Comparison of ENCODE assay signal across 1 cellular context in the genomic region with DNA sequence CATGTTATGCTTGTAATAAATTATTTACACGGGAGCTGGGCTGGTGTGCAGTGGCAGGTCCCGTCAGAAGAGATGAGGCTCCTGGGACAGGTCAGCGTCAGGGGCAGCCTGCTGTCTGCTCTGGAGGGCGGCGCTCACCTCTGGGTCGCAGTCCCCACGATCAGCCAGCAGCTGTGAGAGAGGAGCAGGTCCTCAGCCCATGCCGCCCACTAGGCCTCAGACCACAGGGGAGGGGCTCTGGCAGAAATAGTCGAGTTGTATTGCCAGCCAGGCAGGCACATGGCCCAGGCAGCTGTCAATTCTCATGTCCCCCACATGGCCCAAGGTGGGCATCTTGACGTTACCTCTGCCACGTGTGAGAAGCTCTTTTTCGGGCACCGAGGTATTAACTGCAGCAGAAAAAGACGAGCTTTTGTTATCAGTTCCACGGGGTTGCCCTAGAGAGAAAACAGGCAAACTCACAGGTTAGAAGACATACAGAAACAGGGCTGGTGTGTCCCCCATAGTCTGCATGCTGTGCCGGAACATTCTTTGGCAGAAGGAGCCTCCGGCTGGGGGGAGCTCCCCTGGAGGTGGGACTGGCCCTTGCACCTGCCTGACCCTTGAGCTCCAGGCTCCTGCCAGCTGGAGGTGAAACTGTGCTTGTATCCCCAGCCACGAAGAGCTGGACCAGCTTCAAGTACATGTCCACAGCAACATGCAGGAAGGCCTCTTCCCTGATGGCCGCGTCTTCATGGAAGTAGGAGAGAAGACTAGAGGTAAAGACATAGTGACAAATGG.
TF ChIP-seq lines count a peak whose summit lies in the region.

No MANE protein-coding gene starts in this region.

TF ChIP-seq in HepG2, 621 proteins besides CTCF, POLR2A, EP300 and RAD21 (continues in another document):
- no peak for TF ChIP-seq SOX5 (CRISPR knock-in tag; IDR thresholded peaks at IDR 0.05; ENCODE audit: borderline replicate concordance)
- no peak for TF ChIP-seq ZNF331 (CRISPR knock-in tag; IDR thresholded peaks at IDR 0.05)
- no peak for TF ChIP-seq GLI4 (CRISPR knock-in tag; IDR thresholded peaks at IDR 0.05; ENCODE audit: borderline replicate concordance)
- TF ChIP-seq, protein P1, sequence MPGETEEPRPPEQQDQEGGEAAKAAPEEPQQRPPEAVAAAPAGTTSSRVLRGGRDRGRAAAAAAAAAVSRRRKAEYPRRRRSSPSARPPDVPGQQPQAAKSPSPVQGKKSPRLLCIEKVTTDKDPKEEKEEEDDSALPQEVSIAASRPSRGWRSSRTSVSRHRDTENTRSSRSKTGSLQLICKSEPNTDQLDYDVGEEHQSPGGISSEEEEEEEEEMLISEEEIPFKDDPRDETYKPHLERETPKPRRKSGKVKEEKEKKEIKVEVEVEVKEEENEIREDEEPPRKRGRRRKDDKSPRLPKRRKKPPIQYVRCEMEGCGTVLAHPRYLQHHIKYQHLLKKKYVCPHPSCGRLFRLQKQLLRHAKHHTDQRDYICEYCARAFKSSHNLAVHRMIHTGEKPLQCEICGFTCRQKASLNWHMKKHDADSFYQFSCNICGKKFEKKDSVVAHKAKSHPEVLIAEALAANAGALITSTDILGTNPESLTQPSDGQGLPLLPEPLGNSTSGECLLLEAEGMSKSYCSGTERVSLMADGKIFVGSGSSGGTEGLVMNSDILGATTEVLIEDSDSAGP (CRISPR knock-in tag; IDR thresholded peaks at IDR 0.05; ENCODE audit: borderline replicate concordance): 0 out of 2 replicates have a peak, but pooled peaks have one; percentile 19
- no peak for TF ChIP-seq NCOR1 (IDR thresholded peaks at IDR 0.05; ENCODE audit: borderline replicate concordance, low read length)
- TF ChIP-seq, protein P2, sequence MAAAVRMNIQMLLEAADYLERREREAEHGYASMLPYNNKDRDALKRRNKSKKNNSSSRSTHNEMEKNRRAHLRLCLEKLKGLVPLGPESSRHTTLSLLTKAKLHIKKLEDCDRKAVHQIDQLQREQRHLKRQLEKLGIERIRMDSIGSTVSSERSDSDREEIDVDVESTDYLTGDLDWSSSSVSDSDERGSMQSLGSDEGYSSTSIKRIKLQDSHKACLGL (CRISPR knock-in tag; IDR thresholded peaks at IDR 0.05): 0 out of 2 replicates have a peak, but pooled peaks have one; percentile 34
- 0 out of 2 replicates have a peak, but pooled peaks have one; percentile 17 for TF ChIP-seq POLR2AphosphoS5 (IDR thresholded peaks at IDR 0.05; ENCODE audit: low read depth, low read length)
- TF ChIP-seq ZNF619 (CRISPR knock-in tag; IDR thresholded peaks at IDR 0.05): no peak
- no peak for TF ChIP-seq CBX5 (CRISPR knock-in tag; IDR thresholded peaks at IDR 0.05; ENCODE audit: borderline replicate concordance)
- no peak for TF ChIP-seq ZNF720 (CRISPR knock-in tag; IDR thresholded peaks at IDR 0.05)
- no peak for TF ChIP-seq ZNF17 (CRISPR knock-in tag; IDR thresholded peaks at IDR 0.05)
- TF ChIP-seq MEIS1 (CRISPR knock-in tag; IDR thresholded peaks at IDR 0.05; ENCODE audit: borderline replicate concordance): no peak
- peak; percentile 78 for TF ChIP-seq AGO2 (optimal IDR thresholded peaks at IDR 0.05; ENCODE audit: low read depth, low read length)
- TF ChIP-seq ZNF883 (CRISPR knock-in tag; IDR thresholded peaks at IDR 0.05; ENCODE audit: not compliant biosample characterization): peak; percentile 67
- no peak for TF ChIP-seq ZNF350 (CRISPR knock-in tag; IDR thresholded peaks at IDR 0.05; ENCODE audit: borderline replicate concordance, low read depth)
- 0 out of 2 replicates have a peak, but pooled peaks have one; percentile 33 for TF ChIP-seq KDM5B (CRISPR knock-in tag; IDR thresholded peaks at IDR 0.05; ENCODE audit: borderline replicate concordance)
- TF ChIP-seq HIVEP1 (CRISPR knock-in tag; IDR thresholded peaks at IDR 0.05): 0 out of 2 replicates have a peak, but pooled peaks have one; percentile 45
- TF ChIP-seq ISX (CRISPR knock-in tag; conservative IDR thresholded peaks at IDR 0.05): no peak
- no peak for TF ChIP-seq RXRA (CRISPR knock-in tag; IDR thresholded peaks at IDR 0.05)
- TF ChIP-seq IRF2 (CRISPR knock-in tag; IDR thresholded peaks at IDR 0.05): no peak
- TF ChIP-seq SSRP1 (CRISPR knock-in tag; IDR thresholded peaks at IDR 0.05): 0 out of 2 replicates have a peak, but pooled peaks have one; percentile 15
- peak; percentile 42; the same call in 1 of the 2 replicates for TF ChIP-seq ZSCAN22 (CRISPR knock-in tag; IDR thresholded peaks at IDR 0.05)
- no peak for TF ChIP-seq ZNF839 (CRISPR knock-in tag; IDR thresholded peaks at IDR 0.05; ENCODE audit: borderline replicate concordance)
- TF ChIP-seq SIX4 (CRISPR knock-in tag; IDR thresholded peaks at IDR 0.05): no peak
- TF ChIP-seq, protein P3, sequence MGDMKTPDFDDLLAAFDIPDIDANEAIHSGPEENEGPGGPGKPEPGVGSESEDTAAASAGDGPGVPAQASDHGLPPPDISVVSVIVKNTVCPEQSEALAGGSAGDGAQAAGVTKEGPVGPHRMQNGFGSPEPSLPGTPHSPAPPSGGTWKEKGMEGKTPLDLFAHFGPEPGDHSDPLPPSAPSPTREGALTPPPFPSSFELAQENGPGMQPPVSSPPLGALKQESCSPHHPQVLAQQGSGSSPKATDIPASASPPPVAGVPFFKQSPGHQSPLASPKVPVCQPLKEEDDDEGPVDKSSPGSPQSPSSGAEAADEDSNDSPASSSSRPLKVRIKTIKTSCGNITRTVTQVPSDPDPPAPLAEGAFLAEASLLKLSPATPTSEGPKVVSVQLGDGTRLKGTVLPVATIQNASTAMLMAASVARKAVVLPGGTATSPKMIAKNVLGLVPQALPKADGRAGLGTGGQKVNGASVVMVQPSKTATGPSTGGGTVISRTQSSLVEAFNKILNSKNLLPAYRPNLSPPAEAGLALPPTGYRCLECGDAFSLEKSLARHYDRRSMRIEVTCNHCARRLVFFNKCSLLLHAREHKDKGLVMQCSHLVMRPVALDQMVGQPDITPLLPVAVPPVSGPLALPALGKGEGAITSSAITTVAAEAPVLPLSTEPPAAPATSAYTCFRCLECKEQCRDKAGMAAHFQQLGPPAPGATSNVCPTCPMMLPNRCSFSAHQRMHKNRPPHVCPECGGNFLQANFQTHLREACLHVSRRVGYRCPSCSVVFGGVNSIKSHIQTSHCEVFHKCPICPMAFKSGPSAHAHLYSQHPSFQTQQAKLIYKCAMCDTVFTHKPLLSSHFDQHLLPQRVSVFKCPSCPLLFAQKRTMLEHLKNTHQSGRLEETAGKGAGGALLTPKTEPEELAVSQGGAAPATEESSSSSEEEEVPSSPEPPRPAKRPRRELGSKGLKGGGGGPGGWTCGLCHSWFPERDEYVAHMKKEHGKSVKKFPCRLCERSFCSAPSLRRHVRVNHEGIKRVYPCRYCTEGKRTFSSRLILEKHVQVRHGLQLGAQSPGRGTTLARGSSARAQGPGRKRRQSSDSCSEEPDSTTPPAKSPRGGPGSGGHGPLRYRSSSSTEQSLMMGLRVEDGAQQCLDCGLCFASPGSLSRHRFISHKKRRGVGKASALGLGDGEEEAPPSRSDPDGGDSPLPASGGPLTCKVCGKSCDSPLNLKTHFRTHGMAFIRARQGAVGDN (CRISPR knock-in tag; IDR thresholded peaks at IDR 0.05): peak; percentile 32; the same call in 1 of the 2 replicates
- TF ChIP-seq, protein P4, sequence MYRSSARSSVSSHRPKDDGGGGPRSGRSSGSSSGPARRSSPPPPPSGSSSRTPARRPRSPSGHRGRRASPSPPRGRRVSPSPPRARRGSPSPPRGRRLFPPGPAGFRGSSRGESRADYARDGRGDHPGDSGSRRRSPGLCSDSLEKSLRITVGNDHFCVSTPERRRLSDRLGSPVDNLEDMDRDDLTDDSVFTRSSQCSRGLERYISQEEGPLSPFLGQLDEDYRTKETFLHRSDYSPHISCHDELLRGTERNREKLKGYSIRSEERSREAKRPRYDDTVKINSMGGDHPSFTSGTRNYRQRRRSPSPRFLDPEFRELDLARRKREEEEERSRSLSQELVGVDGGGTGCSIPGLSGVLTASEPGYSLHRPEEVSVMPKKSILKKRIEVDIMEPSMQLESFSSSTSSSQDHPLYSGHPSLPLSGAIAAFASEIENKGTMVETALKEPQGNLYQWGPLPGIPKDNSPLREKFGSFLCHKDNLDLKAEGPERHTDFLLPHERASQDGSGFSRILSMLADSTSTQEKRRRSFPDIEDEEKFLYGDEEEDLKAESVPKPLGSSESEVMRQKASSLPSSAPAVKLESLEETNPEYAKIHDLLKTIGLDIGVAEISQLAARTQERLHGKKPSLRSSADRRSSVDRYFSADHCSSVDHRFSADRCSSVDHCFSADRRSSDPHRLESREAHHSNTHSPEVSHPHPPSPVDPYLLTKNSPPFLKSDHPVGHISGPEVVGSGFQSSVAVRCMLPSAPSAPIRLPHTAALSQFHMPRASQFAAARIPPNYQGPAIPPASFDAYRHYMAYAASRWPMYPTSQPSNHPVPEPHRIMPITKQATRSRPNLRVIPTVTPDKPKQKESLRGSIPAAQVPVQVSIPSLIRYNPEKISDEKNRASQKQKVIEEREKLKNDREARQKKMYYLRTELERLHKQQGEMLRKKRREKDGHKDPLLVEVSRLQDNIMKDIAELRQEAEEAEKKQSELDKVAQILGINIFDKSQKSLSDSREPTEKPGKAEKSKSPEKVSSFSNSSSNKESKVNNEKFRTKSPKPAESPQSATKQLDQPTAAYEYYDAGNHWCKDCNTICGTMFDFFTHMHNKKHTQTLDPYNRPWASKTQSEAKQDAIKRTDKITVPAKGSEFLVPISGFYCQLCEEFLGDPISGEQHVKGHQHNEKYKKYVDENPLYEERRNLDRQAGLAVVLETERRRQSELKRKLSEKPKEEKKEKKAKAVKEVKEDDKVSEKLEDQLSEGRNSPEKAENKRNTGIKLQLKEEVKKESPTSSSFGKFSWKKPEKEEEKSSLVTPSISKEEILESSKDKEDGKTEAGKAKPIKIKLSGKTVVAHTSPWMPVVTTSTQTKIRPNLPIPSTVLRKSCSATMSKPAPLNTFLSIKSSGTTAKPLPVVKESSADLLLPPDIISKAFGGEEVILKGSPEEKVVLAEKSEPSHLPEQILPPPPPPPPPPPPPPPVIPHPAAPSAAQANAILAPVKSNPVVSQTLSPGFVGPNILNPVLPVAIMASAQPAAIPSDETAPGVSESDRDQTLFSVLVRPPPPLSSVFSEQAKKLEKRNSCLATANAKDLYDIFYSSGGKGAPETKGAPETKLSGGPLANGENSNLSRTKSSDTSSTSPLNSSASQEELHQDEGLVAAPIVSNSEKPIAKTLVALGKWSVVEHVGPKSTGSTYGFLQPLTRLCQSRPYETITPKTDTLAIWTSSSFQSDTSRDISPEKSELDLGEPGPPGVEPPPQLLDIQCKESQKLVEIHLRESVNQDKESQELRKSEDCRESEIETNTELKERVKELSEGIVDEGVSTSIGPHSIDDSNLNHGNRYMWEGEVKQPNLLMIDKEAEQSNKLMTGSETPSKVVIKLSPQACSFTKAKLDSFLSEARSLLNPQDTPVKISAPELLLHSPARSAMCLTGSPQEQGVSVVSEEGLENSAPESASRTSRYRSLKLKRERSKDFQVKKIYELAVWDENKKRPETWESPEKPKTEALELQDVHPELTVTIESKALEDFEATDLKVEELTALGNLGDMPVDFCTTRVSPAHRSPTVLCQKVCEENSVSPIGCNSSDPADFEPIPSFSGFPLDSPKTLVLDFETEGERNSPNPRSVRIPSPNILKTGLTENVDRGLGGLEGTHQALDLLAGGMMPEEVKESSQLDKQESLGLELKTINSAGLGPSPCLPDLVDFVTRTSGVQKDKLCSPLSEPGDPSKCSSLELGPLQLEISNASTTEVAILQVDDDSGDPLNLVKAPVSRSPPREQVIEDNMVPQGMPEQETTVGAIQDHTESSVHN (CRISPR knock-in tag; IDR thresholded peaks at IDR 0.05): 0 out of 2 replicates have a peak, but pooled peaks have one; percentile 33
- no peak for TF ChIP-seq NAIF1 (CRISPR knock-in tag; IDR thresholded peaks at IDR 0.05; ENCODE audit: borderline replicate concordance)
- no peak for TF ChIP-seq FOXP1 (IDR thresholded peaks at IDR 0.05)
- no peak for TF ChIP-seq FOXP1 (CRISPR knock-in tag; IDR thresholded peaks at IDR 0.05)
- TF ChIP-seq SMC3 (IDR thresholded peaks at IDR 0.05; ENCODE audit: low read length): no peak
- TF ChIP-seq PRPF4 (IDR thresholded peaks at IDR 0.05; ENCODE audit: low read depth, low read length, poor library complexity, severe bottlenecking): no peak
- TF ChIP-seq ZNF598 (CRISPR knock-in tag; IDR thresholded peaks at IDR 0.05; ENCODE audit: borderline replicate concordance): 0 out of 2 replicates have a peak, but pooled peaks have one; percentile 25
- TF ChIP-seq RFXAP (CRISPR knock-in tag; IDR thresholded peaks at IDR 0.05; ENCODE audit: borderline replicate concordance): 0 out of 2 replicates have a peak, but pooled peaks have one; percentile 25
- TF ChIP-seq, protein P5, sequence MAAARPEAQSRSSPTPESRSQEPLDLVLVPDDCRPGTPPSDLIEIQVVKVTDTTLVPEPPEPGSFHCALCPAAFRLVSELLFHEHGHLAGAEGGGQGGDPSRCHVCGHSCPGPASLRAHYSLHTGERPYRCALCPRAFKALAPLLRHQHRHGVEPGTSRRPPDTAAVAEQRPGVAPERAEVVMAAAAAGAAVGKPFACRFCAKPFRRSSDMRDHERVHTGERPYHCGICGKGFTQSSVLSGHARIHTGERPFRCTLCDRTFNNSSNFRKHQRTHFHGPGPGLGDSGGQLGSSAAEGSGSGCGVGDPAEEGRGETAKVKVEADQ (CRISPR knock-in tag; IDR thresholded peaks at IDR 0.05; ENCODE audit: borderline replicate concordance): no peak
- TF ChIP-seq HNRNPK (IDR thresholded peaks at IDR 0.05; ENCODE audit: low read depth, low read length, poor library complexity, severe bottlenecking): no peak
- TF ChIP-seq ZNF101 (CRISPR knock-in tag; IDR thresholded peaks at IDR 0.05; ENCODE audit: borderline replicate concordance, low read depth): no peak
- no peak for TF ChIP-seq ZNF879 (CRISPR knock-in tag; IDR thresholded peaks at IDR 0.05)
- TF ChIP-seq, protein P6, sequence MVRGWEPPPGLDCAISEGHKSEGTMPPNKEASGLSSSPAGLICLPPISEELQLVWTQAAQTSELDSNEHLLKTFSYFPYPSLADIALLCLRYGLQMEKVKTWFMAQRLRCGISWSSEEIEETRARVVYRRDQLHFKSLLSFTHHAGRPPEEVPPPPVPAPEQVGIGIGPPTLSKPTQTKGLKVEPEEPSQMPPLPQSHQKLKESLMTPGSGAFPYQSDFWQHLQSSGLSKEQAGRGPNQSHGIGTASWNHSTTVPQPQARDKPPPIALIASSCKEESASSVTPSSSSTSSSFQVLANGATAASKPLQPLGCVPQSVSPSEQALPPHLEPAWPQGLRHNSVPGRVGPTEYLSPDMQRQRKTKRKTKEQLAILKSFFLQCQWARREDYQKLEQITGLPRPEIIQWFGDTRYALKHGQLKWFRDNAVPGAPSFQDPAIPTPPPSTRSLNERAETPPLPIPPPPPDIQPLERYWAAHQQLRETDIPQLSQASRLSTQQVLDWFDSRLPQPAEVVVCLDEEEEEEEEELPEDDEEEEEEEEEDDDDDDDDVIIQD (CRISPR knock-in tag; IDR thresholded peaks at IDR 0.05; ENCODE audit: low read depth): no peak
- no peak for TF ChIP-seq NFE2L2 (IDR thresholded peaks at IDR 0.05; ENCODE audit: low read length)
- TF ChIP-seq RBM22 (optimal IDR thresholded peaks at IDR 0.05; ENCODE audit: low read length): peak; percentile 9
- no peak for TF ChIP-seq ZNF841 (CRISPR knock-in tag; IDR thresholded peaks at IDR 0.05; ENCODE audit: borderline replicate concordance)
